ENCODE assay signal across 25 cellular contexts in the genomic region with DNA sequence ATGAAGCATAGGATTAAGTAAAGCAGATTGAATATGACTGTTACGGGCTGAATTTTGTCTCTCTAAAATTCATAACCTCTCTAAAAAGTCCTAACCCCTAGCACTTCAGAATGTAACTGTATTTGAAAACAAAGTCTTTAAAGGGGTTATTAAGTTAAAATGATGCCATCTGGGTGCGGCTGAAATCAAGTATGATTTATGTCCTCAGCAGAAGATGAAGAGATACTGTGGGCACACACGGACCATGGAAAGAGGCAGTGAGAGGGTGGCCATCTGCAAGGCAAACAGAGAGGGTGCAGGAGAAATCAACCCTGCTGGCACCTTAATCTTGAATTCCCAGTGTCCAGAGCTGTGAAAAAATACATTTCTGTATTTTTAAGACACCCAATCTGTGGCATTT. TPM values are rescaled to one million over a fixed set of nuclear protein-coding genes. Genes with fewer than 3 reads are reported as not detected.
A peak's percentile ranks its signal among the peaks of the same experiment; 100 is the strongest.
DNase-seq lines count a peak whose midpoint lies in the region; TF ChIP-seq lines count a peak whose summit lies in the region.
"Had no signal": no experiment of that assay in that cellular context is flagged by ENCODE, and none has a peak within 500 bp of the region (broad histone marks: within the 10 kb centered on the region; RNA-seq: fewer than 3 reads in every experiment).

No MANE protein-coding gene starts in this region.

- POLR2A ChIA-PET in A673 (lab: Charles Lee; ENCODE audit: low non-redundant PET), result no interaction called here

- peaks cover 0 to 10% (median 5%) of the 10 kb centered on the region in 3 donors for H3K9me3 Mint-ChIP-seq in IgD-negative memory B cell

- no peaks in the 10 kb centered on the region for H3K9me3 ChIP-seq in A673 (ENCODE audit: low read depth, low read length, poor library complexity, severe bottlenecking)
- H3K9me3 ChIP-seq: A549, BE2C, BLaER1 had no signal

- CTCF ChIA-PET in A673 (lab: Charles Lee), result no interaction called here

- no TSS peak for BruUV-seq in A673 (replicated peaks; lab: Mats Ljungman, UMichigan)

- no peak overlapping the region for H3K27ac ChIP-seq in A673 (ENCODE audit: low read depth, low read length, poor library complexity, severe bottlenecking)
- H3K27ac ChIP-seq: 22Rv1, A549, BLaER1 had no signal

- peak overlapping the region in 2 of 3 donors; percentile 3 to 44 for H3K27ac Mint-ChIP-seq in IgD-negative memory B cell
- H3K27ac Mint-ChIP-seq: CD4-positive, alpha-beta memory T cell; CD8-positive, alpha-beta memory T cell had no signal

- peak overlapping the region in 1 of 4 donors; percentile 30 for H3K4me3 Mint-ChIP-seq in IgD-negative memory B cell
- H3K4me3 Mint-ChIP-seq: CD14-positive monocyte; CD4-positive, alpha-beta memory T cell; CD4-positive, CD25-positive, alpha-beta regulatory T cell had no signal

- H3K27me3 Mint-ChIP-seq in IgD-negative memory B cell, result peaks cover 3% of the 10 kb centered on the region
- H3K27me3 Mint-ChIP-seq: CD4-positive, alpha-beta memory T cell had no signal

- peaks cover 7% of the 10 kb centered on the region for H3K4me1 ChIP-seq in A673 (ENCODE audit: insufficient read depth, low read length, poor library complexity, severe bottlenecking)
- H3K4me1 ChIP-seq: A549, BE2C, BLaER1 had no signal

- DNase-seq in NCI-H524 (lab: John Stamatoyannopoulos, UW), result peak; percentile 2 to 47
- DNase-seq in NCI-H524 treated with DMSO at 0.1 percent for 48 hours (lab: John Stamatoyannopoulos, UW), result no peak
- DNase-seq in SK-N-DZ (ENCODE audit: low spot score), result peak; percentile 18
- DNase-seq in A673 (ENCODE audit: low spot score), result no peak
- DNase-seq in HPDE6-E6E7 (ENCODE audit: extremely low spot score), result no peak
- DNase-seq: ACHN; BE2C; C1 segment of cervical spinal cord; CD4-positive, alpha-beta memory T cell; CD4-positive, CD25-positive, alpha-beta regulatory T cell; CD8-positive, alpha-beta memory T cell; COR-L47; DMS 273 treated with DMSO at 0.1 percent for 48 hours; DMS153; DMS53; DMS79; DND-41; EL; GDM1 had no signal

- TF ChIP-seq CTCF in A673 (conservative IDR thresholded peaks at IDR 0.05; ENCODE audit: low read depth, low read length), result no peak

- no peaks in the 10 kb centered on the region for H3K36me3 ChIP-seq in A673 (ENCODE audit: insufficient read depth, low read length, poor library complexity, severe bottlenecking)
- H3K36me3 ChIP-seq: BE2C, BLaER1 had no signal

- peaks cover 4 to 5% (median 4%) of the 10 kb centered on the region in 3 donors for H3K4me1 Mint-ChIP-seq in IgD-negative memory B cell

- intact Hi-C loops in A673 (cut with micrococcal nuclease; ENCODE audit: unreplicated experiment), result no loop called here

- no peak overlapping the region for H3K4me3 ChIP-seq in A673 (ENCODE audit: low read depth, low read length, poor library complexity, severe bottlenecking)
- H3K4me3 ChIP-seq: A549, BLaER1, GM12878 had no signal

- H3K27me3 ChIP-seq in A673 (replicated peaks; ENCODE audit: insufficient read depth, low read depth, low read length, poor library complexity), result no peaks in the 10 kb centered on the region
- H3K27me3 ChIP-seq: BE2C, BLaER1 had no signal

- no peaks in the 10 kb centered on the region for H3K36me3 Mint-ChIP-seq in IgD-negative memory B cell
- H3K36me3 Mint-ChIP-seq: CD14-positive monocyte; CD4-positive, CD25-positive, alpha-beta regulatory T cell had no signal

RNA-seq across cellular contexts. Expression of a gene that starts 3.8 kb away (rescaled TPM):
- 7.4 TPM for polyA plus RNA-seq in IgD-negative memory B cell
- polyA plus RNA-seq in SK-N-DZ (2014; cell fraction: cytosol; rRNA removed), result 8.0 and 10.0 TPM in 2 replicates
- 10.7 and 10.9 TPM in 2 replicates for polyA plus RNA-seq in SK-N-DZ (2014; cell fraction: nucleus; rRNA removed)
- 27.5 and 27.6 TPM in 2 replicates for total RNA-seq in A673 (2021)

Comparison
In these comparisons a context has a peak if more than half of its experiments do, and no peak if none do; other contexts are left out.
1. DNase-seq: peak in NCI-H524 (2 of 2) and SK-N-DZ (single experiment); none in NCI-H524 treated with DMSO at 0.1 percent for 48 hours (single experiment), A673 (single experiment) and HPDE6-E6E7 (single experiment).